2 cellular contexts compared by ENCODE assay signal in genomic region chr17:3917391-3917931, GRCh38.
TF ChIP-seq lines count a peak whose summit lies in the region.

No MANE protein-coding gene starts in this region.

TF ChIP-seq in A549, 52 proteins besides CTCF, POLR2A, EP300 and RAD21:
- no peak for TF ChIP-seq JUNB (IDR thresholded peaks at IDR 0.05)
- no peak for TF ChIP-seq ZNF302 (CRISPR knock-in tag; IDR thresholded peaks at IDR 0.05)
- TF ChIP-seq NFE2L2 (conservative IDR thresholded peaks at IDR 0.05; ENCODE audit: low read length), result no peak
- no peak for TF ChIP-seq HES2 (IDR thresholded peaks at IDR 0.05)
- no peak for TF ChIP-seq CHD2 (IDR thresholded peaks at IDR 0.05; ENCODE audit: low read length, partially characterized antibody)
- no peak for TF ChIP-seq E2F6 (IDR thresholded peaks at IDR 0.05; ENCODE audit: borderline replicate concordance, low read depth)
- TF ChIP-seq MAFK (IDR thresholded peaks at IDR 0.05; ENCODE audit: partially characterized antibody), result no peak
- no peak for TF ChIP-seq JUN (IDR thresholded peaks at IDR 0.05)
- no peak for TF ChIP-seq REST (IDR thresholded peaks at IDR 0.05)
- TF ChIP-seq RCOR1 (IDR thresholded peaks at IDR 0.05; ENCODE audit: low read depth, low read length), result no peak
- no peak for TF ChIP-seq CHD4 (IDR thresholded peaks at IDR 0.05; ENCODE audit: borderline replicate concordance)
- no peak for TF ChIP-seq ZFP36 (IDR thresholded peaks at IDR 0.05; ENCODE audit: borderline replicate concordance, partially characterized antibody)
- TF ChIP-seq HOXA7 (CRISPR knock-in tag; IDR thresholded peaks at IDR 0.05), result no peak

TF ChIP-seq in IMR-90, 13 proteins besides CTCF, POLR2A, EP300 and RAD21:
- no peak for TF ChIP-seq ELK1 (IDR thresholded peaks at IDR 0.05; ENCODE audit: borderline replicate concordance, low read depth, low read length)
- TF ChIP-seq SMC3 (IDR thresholded peaks at IDR 0.05; ENCODE audit: low read depth, low read length), result no peak
- TF ChIP-seq BHLHE40 (IDR thresholded peaks at IDR 0.05; ENCODE audit: low read depth, low read length), result no peak
- TF ChIP-seq RCOR1 (IDR thresholded peaks at IDR 0.05; ENCODE audit: insufficient replicate concordance, low read length), result no peak
- TF ChIP-seq CEBPB (IDR thresholded peaks at IDR 0.05; ENCODE audit: low read depth, low read length), result no peak
- no peak for TF ChIP-seq RFX5 (IDR thresholded peaks at IDR 0.05; ENCODE audit: low read depth, low read length)
- TF ChIP-seq NFE2L2 (IDR thresholded peaks at IDR 0.05; ENCODE audit: low read depth, low read length), result no peak
- TF ChIP-seq MAZ (IDR thresholded peaks at IDR 0.05; ENCODE audit: borderline replicate concordance, low read depth, low read length), result no peak
- no peak for TF ChIP-seq FOS (IDR thresholded peaks at IDR 0.05; ENCODE audit: low read depth, low read length)
- no peak for TF ChIP-seq MXI1 (IDR thresholded peaks at IDR 0.05; ENCODE audit: borderline replicate concordance, low read depth, low read length)
- no peak for TF ChIP-seq MAFK (IDR thresholded peaks at IDR 0.05; ENCODE audit: low read depth, low read length)
